ENCODE assay signal across 25 cellular contexts in the genomic region with DNA sequence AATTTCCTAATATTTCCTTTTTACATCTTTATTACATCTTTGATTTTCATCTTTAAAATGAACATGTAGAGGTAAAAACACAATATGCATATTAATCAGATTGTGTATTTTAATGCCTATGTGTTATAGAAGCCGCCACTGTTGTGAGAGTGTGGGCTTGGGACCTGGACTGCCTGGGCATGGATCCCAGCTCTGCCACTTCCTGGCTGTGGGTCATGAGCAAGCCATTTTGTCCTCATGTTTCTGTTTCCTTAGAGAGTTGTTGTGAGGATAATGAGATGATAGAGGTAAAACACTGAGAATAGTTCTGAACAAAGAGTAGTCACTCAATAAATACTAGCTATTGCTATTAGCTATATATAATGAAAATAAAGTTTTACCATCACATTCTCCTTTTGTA.
"Had no signal": no experiment of that assay in that cellular context is flagged by ENCODE, and none has a peak within 500 bp of the region (broad histone marks: within the 10 kb centered on the region; RNA-seq: fewer than 3 reads in every experiment).

No MANE protein-coding gene starts in this region.

- DNase-seq: activated B cell treated with CpG ODN at 0.5 μM for 24 hours; activated CD4-positive, alpha-beta T cell treated with anti-CD3 and anti-CD28 coated beads for 1 hour; activated CD4-positive, alpha-beta T cell treated with anti-CD3 and anti-CD28 coated beads, Interleukin-2, amount 10 ng/mL, durations not matched to agents 24 days and 14 days; activated CD4-positive, alpha-beta T cell treated with anti-CD3 and anti-CD28 coated beads, Interleukin-2, amount 50 U/mL, for 48 hours; activated CD8-positive, alpha-beta memory T cell treated with anti-CD3 and anti-CD28 coated beads, Interleukin-2, amount 10 ng/mL, durations not matched to agents 7 days and 5 days; activated effector memory CD4-positive, alpha-beta T cell treated with Interleukin-2 at 50 U/mL for 16 hours; activated naive CD4-positive, alpha-beta T cell; activated T-cell treated with anti-CD3 and anti-CD28 coated beads, Interleukin-2, amount 50 U/mL, for 24 hours; aorta; brain microvascular endothelial cell; Kasumi-1; NCI-H1048; NCI-H146; NCI-H187 treated with DMSO at 0.1 percent for 48 hours; NCI-H345; NCI-H510A; NCI-H82; Peyer's patch; SHP77; SW 1271 had no signal

- H3K4me3 Mint-ChIP-seq: activated B cell treated with CpG ODN at 0.5 μM for 24 hours; activated CD4-positive, alpha-beta T cell treated with anti-CD3 and anti-CD28 coated beads, Interleukin-2, amount 10 ng/mL, durations not matched to agents 24 days and 14 days; activated CD8-positive, alpha-beta memory T cell treated with anti-CD3 and anti-CD28 coated beads, Interleukin-2, amount 10 ng/mL, durations not matched to agents 7 days and 5 days; activated naive CD4-positive, alpha-beta T cell treated with anti-CD3 and anti-CD28 coated beads, Interleukin-2, amount 50 U/mL, for 24 hours; activated T-cell treated with anti-CD3 and anti-CD28 coated beads, Interleukin-2, amount 50 U/mL, for 24 hours; activated T-helper 1 cell treated with anti-CD3 and anti-CD28 coated beads, Interleukin-12 subunit alpha, Interleukin-12 subunit beta, Interleukin-2, Interleukin-4 antibody, amounts not matched to agents 30 ng/mL and 10 ng/mL and 1 ng/mL, durations not matched to agents 14 hours and 24 hours and 36 hours had no signal

- H3K36me3 Mint-ChIP-seq: activated CD8-positive, alpha-beta memory T cell treated with anti-CD3 and anti-CD28 coated beads, Interleukin-2, amount 10 ng/mL, durations not matched to agents 7 days and 5 days; activated naive CD4-positive, alpha-beta T cell treated with anti-CD3 and anti-CD28 coated beads, Interleukin-2, amount 50 U/mL, for 24 hours had no signal

- H3K4me1 Mint-ChIP-seq: activated naive CD4-positive, alpha-beta T cell treated with anti-CD3 and anti-CD28 coated beads, Interleukin-2, amount 50 U/mL, for 24 hours had no signal

- ATAC-seq: activated CD8-positive, alpha-beta memory T cell treated with anti-CD3 and anti-CD28 coated beads, Interleukin-2, amount 10 ng/mL, durations not matched to agents 7 days and 5 days; SK-N-SH treated with all-trans-retinoic acid at 6 μM for 48 hours had no signal

- H3K9me3 Mint-ChIP-seq: activated CD4-positive, alpha-beta T cell treated with anti-CD3 and anti-CD28 coated beads, Interleukin-2, amount 10 ng/mL, durations not matched to agents 24 days and 14 days; activated naive CD4-positive, alpha-beta T cell treated with anti-CD3 and anti-CD28 coated beads, Interleukin-2, amount 50 U/mL, for 24 hours; activated T-cell treated with anti-CD3 and anti-CD28 coated beads, Interleukin-2, amount 50 U/mL, for 24 hours; activated T-helper 1 cell treated with anti-CD3 and anti-CD28 coated beads, Interleukin-12 subunit alpha, Interleukin-12 subunit beta, Interleukin-2, Interleukin-4 antibody, amounts not matched to agents 30 ng/mL and 10 ng/mL and 1 ng/mL, durations not matched to agents 14 hours and 24 hours and 36 hours had no signal

- H3K27ac Mint-ChIP-seq: activated B cell treated with CpG ODN at 0.5 μM for 24 hours; activated CD4-positive, alpha-beta T cell treated with anti-CD3 and anti-CD28 coated beads, Interleukin-2, amount 10 ng/mL, durations not matched to agents 24 days and 14 days; activated CD8-positive, alpha-beta memory T cell treated with anti-CD3 and anti-CD28 coated beads, Interleukin-2, amount 10 ng/mL, durations not matched to agents 7 days and 5 days; activated naive CD4-positive, alpha-beta T cell treated with anti-CD3 and anti-CD28 coated beads, Interleukin-2, amount 50 U/mL, for 24 hours; activated T-cell treated with anti-CD3 and anti-CD28 coated beads, Interleukin-2, amount 50 U/mL, for 24 hours; activated T-helper 1 cell treated with anti-CD3 and anti-CD28 coated beads, Interleukin-12 subunit alpha, Interleukin-12 subunit beta, Interleukin-2, Interleukin-4 antibody, amounts not matched to agents 30 ng/mL and 10 ng/mL and 1 ng/mL, durations not matched to agents 14 hours and 24 hours and 36 hours had no signal

- H3K27ac ChIP-seq: brain microvascular endothelial cell, cardiac muscle cell, Peyer's patch, SJSA1 had no signal
